ENCODE assay signal across 8 cellular contexts in the genomic region with DNA sequence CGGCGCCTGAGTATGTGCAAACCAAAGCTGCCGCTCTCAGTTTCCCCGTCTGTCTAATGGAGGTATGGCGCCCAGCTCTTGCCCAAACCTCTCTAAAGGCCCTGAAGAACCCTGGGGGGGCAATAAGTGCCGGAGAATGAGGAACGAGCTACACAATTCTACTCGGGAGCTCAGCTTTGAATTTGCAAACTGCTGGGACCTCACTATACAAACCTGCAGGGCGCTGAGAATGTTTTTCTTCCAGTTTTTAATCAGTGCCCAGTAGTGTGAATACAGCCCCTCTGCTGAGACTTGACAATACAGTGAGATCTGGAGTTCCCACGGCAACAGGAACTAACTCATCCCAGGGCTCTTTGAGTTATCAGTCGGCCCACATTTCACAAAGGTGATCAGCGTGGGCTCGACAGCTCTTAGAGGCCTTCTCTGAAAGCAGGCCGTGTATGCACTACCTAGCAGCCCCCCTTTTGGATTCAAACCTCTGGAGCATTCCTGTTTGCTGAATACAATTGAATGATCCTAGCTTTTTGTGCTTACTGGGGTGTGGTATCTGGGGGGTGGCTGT. TPM values are rescaled to one million over a fixed set of nuclear protein-coding genes. Genes with fewer than 3 reads are reported as not detected.
DNase-seq lines count a peak whose midpoint lies in the region; ATAC-seq and TF ChIP-seq lines count a peak whose summit lies in the region.

No MANE protein-coding gene starts in this region.

- H3K79me2 ChIP-seq in osteoblast (ENCODE audit: insufficient read depth, low read length): peaks cover 32% of the 10 kb centered on the region

- H3K9me3 ChIP-seq in esophagus (ENCODE audit: control insufficient read depth in 2 of 2, insufficient read depth in 1 of 2, low read depth in 1 of 2, low read length in 1 of 2): no peaks in the 10 kb centered on the region
- H3K9me3 ChIP-seq in osteoblast (ENCODE audit: low read depth, low read length): no peaks in the 10 kb centered on the region

- peak overlapping the region; percentile 71 to 95 for H3K27ac ChIP-seq in esophagus (ENCODE audit: low read depth in 2 of 2, low read length in 1 of 2)
- peak overlapping the region; percentile 93 for H3K27ac ChIP-seq in osteoblast (ENCODE audit: low read depth, low read length)

- peaks cover 21% of the 10 kb centered on the region for H4K20me1 ChIP-seq in osteoblast (ENCODE audit: insufficient read depth, low read length)

- H3K9me3 Mint-ChIP-seq in activated T-cell treated with anti-CD3 and anti-CD28 coated beads, Interleukin-2, amount 50 U/mL, for 72 hours: peaks cover 0 to 5% of the 10 kb centered on the region in 2 donors

- H3K36me3 ChIP-seq in esophagus (ENCODE audit: control insufficient read depth in 2 of 2, insufficient read depth in 2 of 2, low read length in 1 of 2): peaks cover 21 to 32% of the 10 kb centered on the region in 2 donors
- H3K36me3 ChIP-seq in osteoblast (ENCODE audit: insufficient read depth, low read length): peaks cover 39% of the 10 kb centered on the region

- peaks cover 40% of the 10 kb centered on the region for H3K4me1 Mint-ChIP-seq in activated T-cell treated with anti-CD3 and anti-CD28 coated beads, Interleukin-2, amount 50 U/mL, for 72 hours (ENCODE audit: low read depth)

- no peak for TF ChIP-seq CTCF in osteoblast (IDR thresholded peaks at IDR 0.05; ENCODE audit: extremely low read depth, low read depth, low read length)

- H2AFZ ChIP-seq in osteoblast (ENCODE audit: low read length): peak overlapping the region; percentile 33

- H3K4me3 ChIP-seq in esophagus (ENCODE audit: low read depth in 1 of 2, low read length in 2 of 2): peak overlapping the region; percentile 62 to 74
- peak overlapping the region; percentile 76 for H3K4me3 ChIP-seq in osteoblast (ENCODE audit: insufficient read depth, low read length)

- WGBS in esophagus, 2 donors: 11 to 13% methylated on average over 14 of the region's 14 CpGs

- H3K27me3 Mint-ChIP-seq in activated T-cell treated with anti-CD3 and anti-CD28 coated beads, Interleukin-2, amount 50 U/mL, for 72 hours (ENCODE audit: low read depth): no peaks in the 10 kb centered on the region

- peak in 1 of 2 donors; percentile 13 for ATAC-seq in activated T-cell treated with anti-CD3 and anti-CD28 coated beads, Interleukin-2, amount 50 U/mL, for 72 hours (replicated peaks in 1 of 2)
- ATAC-seq in SK-N-SH treated with all-trans-retinoic acid at 6 μM for 48 hours (peak; percentile 33), HG02840 (IDR thresholded peaks at IDR 0.05; ENCODE audit: low FRiP score, unreplicated experiment) (no peak), GM18858 (IDR thresholded peaks at IDR 0.05; ENCODE audit: unreplicated experiment) (no peak)

- H3K27me3 ChIP-seq in esophagus (ENCODE audit: control insufficient read depth in 1 of 2, insufficient read depth in 2 of 2, low read length in 2 of 2): no peaks in the 10 kb centered on the region
- no peaks in the 10 kb centered on the region for H3K27me3 ChIP-seq in osteoblast (ENCODE audit: insufficient read depth, low read length)

- H3K27ac Mint-ChIP-seq in activated T-cell treated with anti-CD3 and anti-CD28 coated beads, Interleukin-2, amount 50 U/mL, for 72 hours: peak overlapping the region; percentile 72

- peak overlapping the region; percentile 89 for H3K4me2 ChIP-seq in osteoblast (ENCODE audit: insufficient read depth, low read length)

- peak in 1 of 2 donors; percentile 13 for DNase-seq in activated T-cell treated with anti-CD3 and anti-CD28 coated beads, Interleukin-2, amount 50 U/mL, for 72 hours
- no peak for DNase-seq in activated T-cell treated with anti-CD3 and anti-CD28 coated beads for 4 hours
- DNase-seq in osteoblast (ENCODE audit: insufficient read length, low spot score, missing footprints): no peak
- DNase-seq in OCI-M2 (lab: John Stamatoyannopoulos, UW; ENCODE audit: unreplicated experiment): no peak

- peaks cover 0 to 14% of the 10 kb centered on the region in 2 donors for H3K4me1 ChIP-seq in esophagus (ENCODE audit: control insufficient read depth in 2 of 2, insufficient read depth in 2 of 2, low read length in 1 of 2)
- peaks cover 46% of the 10 kb centered on the region for H3K4me1 ChIP-seq in osteoblast (ENCODE audit: insufficient read depth, low read length)

- peaks cover 2 to 14% of the 10 kb centered on the region in 2 donors for H3K36me3 Mint-ChIP-seq in activated T-cell treated with anti-CD3 and anti-CD28 coated beads, Interleukin-2, amount 50 U/mL, for 72 hours (ENCODE audit: insufficient read depth in 2 of 2)

- peak overlapping the region; percentile 58 to 94 for H3K4me3 Mint-ChIP-seq in activated T-cell treated with anti-CD3 and anti-CD28 coated beads, Interleukin-2, amount 50 U/mL, for 72 hours

TF ChIP-seq in SK-N-SH treated with all-trans-retinoic acid at 6 μM for 48 hours, 23 proteins besides CTCF, POLR2A, EP300 and RAD21:
- TF ChIP-seq ZNF70 (CRISPR knock-in tag; IDR thresholded peaks at IDR 0.05): no peak
- TF ChIP-seq PPARA (CRISPR knock-in tag; IDR thresholded peaks at IDR 0.05; ENCODE audit: borderline replicate concordance): 0 out of 2 replicates have a peak, but pooled peaks have one; percentile 43

RNA-seq across cellular contexts. Expression of gene TMEM53, which starts 41.7 kb away (rescaled TPM):
- 1 to 10 TPM; 3.8 to 4.5 TPM for total RNA-seq in activated T-cell treated with anti-CD3 and anti-CD28 coated beads, Interleukin-2, amount 50 U/mL, for 72 hours
- 1 to 10 TPM; 3.5 to 5.0 TPM for polyA plus RNA-seq in esophagus
- 6.9 and 7.7 TPM in 2 replicates for total RNA-seq in osteoblast

RNA-seq across cellular contexts. Expression of gene ARMH1, which starts 41.9 kb away (rescaled TPM):
- total RNA-seq in activated T-cell treated with anti-CD3 and anti-CD28 coated beads, Interleukin-2, amount 50 U/mL, for 72 hours: 100 to 1,000 TPM; 108 to 123 TPM
- polyA plus RNA-seq in esophagus: 1 to 10 TPM in 1 of 2 donors, under 1 TPM in 1; 0.71 to 1.1 TPM
- 3.2 and 4.3 TPM in 2 replicates for total RNA-seq in osteoblast

Comparison
In these comparisons a context has a peak if more than half of its experiments do, and no peak if none do; other contexts are left out.
1. RNA of gene ARMH1, which starts 41.9 kb away (total RNA-seq): 108 to 123 TPM in activated T-cell treated with anti-CD3 and anti-CD28 coated beads, Interleukin-2, amount 50 U/mL, for 72 hours; 3.2 to 4.3 TPM in osteoblast; every median in the first group is over 10 times any median in the second.